ENCODE assay signal across 25 cellular contexts in the genomic region with DNA sequence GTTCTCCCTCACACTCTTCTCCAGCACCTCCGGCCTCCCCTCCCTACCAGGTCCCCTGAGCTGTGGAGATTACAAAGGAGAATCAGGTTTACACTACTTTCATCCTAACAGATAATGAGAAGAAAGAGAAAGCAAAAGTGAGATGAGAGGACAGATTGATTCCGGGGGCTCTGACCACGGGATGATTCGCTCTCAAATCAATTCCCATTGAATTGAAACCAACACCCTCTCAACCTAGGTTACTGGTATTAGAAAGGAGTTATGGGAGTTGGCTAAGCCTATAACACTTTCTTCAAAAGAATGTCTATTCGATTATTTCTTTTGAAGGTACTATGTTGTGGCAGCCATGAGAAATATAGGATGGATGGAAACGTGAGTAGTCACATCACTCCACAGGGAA.
"Had no signal": no experiment of that assay in that cellular context is flagged by ENCODE, and none has a peak within 500 bp of the region (broad histone marks: within the 10 kb centered on the region; RNA-seq: fewer than 3 reads in every experiment).

No MANE protein-coding gene starts in this region.

- H3K4me3 ChIP-seq: body of pancreas, colonic mucosa, gastroesophageal sphincter, hepatocyte, left ventricle myocardium inferior, psoas muscle, SJSA1, smooth muscle cell, testis had no signal

- H2AFZ ChIP-seq: hepatocyte, parathyroid adenoma had no signal

- H3K27me3 ChIP-seq: body of pancreas, colonic mucosa, gastroesophageal sphincter, hepatocyte, SJSA1, testis had no signal

- H3K36me3 ChIP-seq: colonic mucosa, gastroesophageal sphincter, left ventricle myocardium inferior, SJSA1 had no signal

- H3K4me2 ChIP-seq: hepatocyte, smooth muscle cell had no signal

- H3K9me3 ChIP-seq: body of pancreas, colonic mucosa, gastroesophageal sphincter, left ventricle myocardium inferior, psoas muscle, SJSA1, testis had no signal

- H3K9ac ChIP-seq: parathyroid adenoma had no signal

- H3K4me1 ChIP-seq: body of pancreas, colonic mucosa, SJSA1 had no signal

- H3K27ac ChIP-seq: body of pancreas, colonic mucosa, hepatocyte, left ventricle myocardium inferior, parathyroid adenoma, SJSA1, testis had no signal

- DNase-seq: activated CD4-positive, alpha-beta T cell treated with anti-CD3 and anti-CD28 coated beads for 1 hour; activated CD4-positive, alpha-beta T cell treated with anti-CD3 and anti-CD28 coated beads, Interleukin-2, amount 50 U/mL, for 4 hours; activated gamma-delta T cell; activated naive CD4-positive, alpha-beta T cell treated with anti-CD3 and anti-CD28 coated beads, Interleukin-2, amount 50 U/mL, for 16 hours; aorta; body of pancreas; cerebellar nuclear complex; colonic mucosa; effector CD8-positive, alpha-beta T cell; islet precursor cell; left ventricle myocardium inferior; naive B cell; occipital lobe; psoas muscle; stimulated activated CD4-positive, alpha-beta T cell treated with anti-CD3 and anti-CD28 coated beads, Interleukin-1b, Interleukin-23, amount 100 ng/mL, for 48 hours; stimulated activated CD4-positive, alpha-beta T cell treated with anti-CD3 and anti-CD28 coated beads, Interleukin-4, amount 100 ng/mL, for 4 hours; stimulated activated CD8-positive, alpha-beta memory T cell treated with anti-CD3 and anti-CD28 coated beads, Interleukin-4, amount 100 ng/mL, for 48 hours; stimulated activated naive B cell treated with anti-CD40 and anti-IgM and Interleukin-4, amounts not matched to agents 10 μg/mL and 1 μg/mL and 100 μg/mL, for 72 hours; T-helper 2 cell; testis had no signal

- ATAC-seq: body of pancreas; gastroesophageal sphincter; psoas muscle; stimulated activated naive B cell treated with anti-CD40 and anti-IgM and Interleukin-4, amounts not matched to agents 10 μg/mL and 1 μg/mL and 100 μg/mL, for 72 hours had no signal

- H3K79me2 ChIP-seq: hepatocyte, parathyroid adenoma had no signal
